1 cellular context compared by ENCODE assay signal in the genomic region with DNA sequence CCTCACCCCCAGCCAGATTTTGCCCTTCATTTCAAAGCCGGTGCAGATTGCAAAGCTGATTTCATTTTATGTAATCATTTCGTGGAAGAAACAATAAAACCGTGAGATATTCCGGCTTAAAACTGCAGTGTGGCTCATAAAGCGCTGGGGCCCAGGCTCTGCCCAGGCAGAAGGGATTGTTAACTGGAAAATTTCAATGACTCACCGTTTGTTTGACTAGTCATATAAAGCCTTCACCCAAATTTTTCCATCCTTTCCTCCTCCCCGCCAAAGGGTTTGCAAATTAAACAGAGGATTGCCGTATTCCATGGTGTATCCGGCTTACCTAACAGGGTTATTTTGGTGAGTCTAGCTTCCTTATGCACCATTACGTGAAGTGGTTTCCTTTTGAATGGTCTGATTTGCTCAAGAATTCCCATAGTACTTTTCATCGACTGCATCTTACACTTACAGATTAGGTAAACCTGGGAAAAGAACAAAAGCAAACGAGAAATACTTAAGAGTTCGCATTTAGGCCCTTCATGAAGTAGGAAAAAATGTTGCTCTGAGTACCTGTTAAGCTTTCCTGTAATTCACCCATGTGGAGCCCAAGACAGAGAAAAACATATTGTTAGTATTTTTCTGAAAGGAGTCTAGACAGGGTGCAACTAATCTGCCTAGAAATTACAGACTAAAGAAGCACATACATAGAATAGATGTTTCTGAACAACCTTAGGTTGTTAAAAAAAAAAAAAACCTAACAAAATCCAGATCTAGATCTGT.
TF ChIP-seq lines count a peak whose summit lies in the region.

No MANE protein-coding gene starts in this region.

TF ChIP-seq in GM12878, 131 proteins besides CTCF, POLR2A, EP300 and RAD21:
- TF ChIP-seq, protein P1, sequence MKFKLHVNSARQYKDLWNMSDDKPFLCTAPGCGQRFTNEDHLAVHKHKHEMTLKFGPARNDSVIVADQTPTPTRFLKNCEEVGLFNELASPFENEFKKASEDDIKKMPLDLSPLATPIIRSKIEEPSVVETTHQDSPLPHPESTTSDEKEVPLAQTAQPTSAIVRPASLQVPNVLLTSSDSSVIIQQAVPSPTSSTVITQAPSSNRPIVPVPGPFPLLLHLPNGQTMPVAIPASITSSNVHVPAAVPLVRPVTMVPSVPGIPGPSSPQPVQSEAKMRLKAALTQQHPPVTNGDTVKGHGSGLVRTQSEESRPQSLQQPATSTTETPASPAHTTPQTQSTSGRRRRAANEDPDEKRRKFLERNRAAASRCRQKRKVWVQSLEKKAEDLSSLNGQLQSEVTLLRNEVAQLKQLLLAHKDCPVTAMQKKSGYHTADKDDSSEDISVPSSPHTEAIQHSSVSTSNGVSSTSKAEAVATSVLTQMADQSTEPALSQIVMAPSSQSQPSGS (IDR thresholded peaks at IDR 0.05; ENCODE audit: low read length) = no peak
- TF ChIP-seq JUNB (IDR thresholded peaks at IDR 0.05) = 0 out of 2 replicates have a peak, but pooled peaks have one; percentile 2
- TF ChIP-seq SPI1 (IDR thresholded peaks at IDR 0.05; ENCODE audit: borderline replicate concordance, insufficient read depth, low read depth, low read length) = no peak
- TF ChIP-seq FOXM1 (IDR thresholded peaks at IDR 0.05; ENCODE audit: low read depth, low read length) = 0 out of 2 replicates have a peak, but pooled peaks have one; percentile 22
TF ChIP-seq in GM12878: peak in this region for 2.
